Comparison of ENCODE assay signal across 1 cellular context in the genomic region with DNA sequence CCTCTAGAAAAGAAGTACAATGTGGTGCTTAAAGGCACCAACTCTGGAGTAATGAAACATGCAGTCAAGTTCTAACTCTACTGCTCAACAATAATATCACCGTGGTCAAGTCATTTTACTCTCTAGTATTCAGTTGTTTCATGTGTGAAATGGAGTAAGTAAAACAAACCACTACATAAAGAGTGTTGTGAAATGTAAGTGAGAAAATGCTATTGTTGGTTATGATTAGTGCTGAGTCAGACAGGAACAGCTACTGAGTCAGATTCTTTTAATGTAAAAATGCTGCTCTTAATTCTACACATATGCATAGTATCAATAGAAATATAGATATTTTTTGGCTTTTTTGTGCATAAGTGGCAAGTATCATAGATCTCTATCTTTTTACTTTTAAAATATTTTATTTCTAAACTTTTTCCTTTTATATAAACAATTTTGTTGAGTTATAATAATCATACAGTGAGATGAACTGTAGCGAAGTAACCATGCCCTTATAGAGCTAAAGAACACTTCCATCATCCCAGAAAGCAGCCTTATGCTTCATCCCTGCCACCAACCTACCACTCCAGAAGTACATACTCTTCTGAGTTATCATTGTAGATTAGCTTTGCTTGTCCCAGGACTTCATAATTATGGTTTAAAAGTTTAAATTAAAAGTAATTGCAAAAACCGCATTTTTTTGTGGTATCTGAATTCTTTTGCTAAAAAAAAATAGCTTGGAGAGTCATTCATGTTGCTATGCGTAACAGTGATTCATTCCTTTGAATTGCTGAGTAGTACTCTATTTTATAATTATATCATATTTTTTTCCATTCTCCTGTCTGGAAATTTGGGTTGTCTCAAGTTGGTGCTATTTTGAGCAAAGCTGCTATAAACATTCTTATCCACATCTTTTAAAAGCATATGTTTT.
TF ChIP-seq lines count a peak whose summit lies in the region.

No MANE protein-coding gene starts in this region.

TF ChIP-seq in SK-N-SH treated with all-trans-retinoic acid at 6 μM for 48 hours, 23 proteins besides CTCF, POLR2A, EP300 and RAD21 (continued from another document):
- TF ChIP-seq ZNF565 (CRISPR knock-in tag; conservative IDR thresholded peaks at IDR 0.05; ENCODE audit: low read depth) (no peak), ISL1 (CRISPR knock-in tag; IDR thresholded peaks at IDR 0.05) (peak; percentile 60)
